24 cellular contexts compared by ENCODE assay signal in genomic region chr22:46484156-46484860, GRCh38. TPM values are rescaled to one million over a fixed set of nuclear protein-coding genes. Genes with fewer than 3 reads are reported as not detected.
DNase-seq lines count a peak whose midpoint lies in the region; ATAC-seq, FAIRE-seq and TF ChIP-seq lines count a peak whose summit lies in the region.
"Had no signal": no experiment of that assay in that cellular context is flagged by ENCODE, and none has a peak within 500 bp of the region (broad histone marks: within the 10 kb centered on the region; RNA-seq: fewer than 3 reads in every experiment).

No MANE protein-coding gene starts in this region.

- no TSS peak for BruUV-seq in MCF 10A (replicated peaks; lab: Mats Ljungman, UMichigan)

- H3K4me3 ChIP-seq in BLaER1 (no peak overlapping the region), keratinocyte (ENCODE audit: control insufficient read depth in 2 of 3, extremely low read depth in 1 of 3, insufficient read depth in 2 of 3, low read depth in 1 of 3, low read length in 3 of 3) (no peak overlapping the region), trophoblast cell (ENCODE audit: low read depth, low read length) (no peak overlapping the region), ovary (no peak overlapping the region)
- H3K4me3 ChIP-seq: body of pancreas, smooth muscle cell, thoracic aorta had no signal

- no peaks in the 10 kb centered on the region for H3K27me3 Mint-ChIP-seq in WTC11 (ENCODE audit: low read depth)
- H3K27me3 Mint-ChIP-seq in MCF 10A (ENCODE audit: insufficient read depth, unreplicated experiment) = no peaks in the 10 kb centered on the region

- H2BK5ac ChIP-seq in trophoblast cell (ENCODE audit: low read depth, low read length, poor library complexity) = no peak overlapping the region

- H3K9ac ChIP-seq in BLaER1 (no peak overlapping the region), keratinocyte (ENCODE audit: control insufficient read depth, extremely low read depth, insufficient read depth, low read length) (no peak overlapping the region), trophoblast cell (ENCODE audit: low read length) (no peak overlapping the region)

- H3K36me3 ChIP-seq in BLaER1 (no peaks in the 10 kb centered on the region), keratinocyte (ENCODE audit: control insufficient read depth in 2 of 2, extremely low read depth in 1 of 2, insufficient read depth in 2 of 2, low read length in 2 of 2) (no peaks in the 10 kb centered on the region), trophoblast cell (ENCODE audit: control insufficient read depth in 1 of 2, insufficient read depth in 2 of 2, low read length in 2 of 2) (no peaks in the 10 kb centered on the region), ovary (no peaks in the 10 kb centered on the region)
- H3K36me3 ChIP-seq: thoracic aorta had no signal

- H3K27ac Mint-ChIP-seq in WTC11 = peak overlapping the region; percentile 84; the same call in 1 of the 2 replicates
- no peak overlapping the region for H3K27ac Mint-ChIP-seq in MCF 10A (ENCODE audit: low read depth, unreplicated experiment)
- H3K27ac Mint-ChIP-seq: CD4-positive, CD25-positive, alpha-beta regulatory T cell; T-helper 2 cell treated with Interferon-gamma antibody and Interleukin-4, amounts not matched to agents 5 μg/mL and 100 μg/mL, for 36 hours had no signal

- H3K27ac ChIP-seq in BLaER1 (no peak overlapping the region), keratinocyte (ENCODE audit: control insufficient read depth, insufficient read depth, low read length) (no peak overlapping the region), trophoblast cell (ENCODE audit: low read depth, low read length) (no peak overlapping the region), ovary (no peak overlapping the region)
- H3K27ac ChIP-seq: body of pancreas, thoracic aorta had no signal

- peak overlapping the region; percentile 32 for H2BK12ac ChIP-seq in trophoblast cell (ENCODE audit: low read length)

- H2AFZ ChIP-seq in keratinocyte (ENCODE audit: control insufficient read depth, low read length) (no peak overlapping the region), trophoblast cell (ENCODE audit: insufficient read depth, low read length, poor library complexity) (no peak overlapping the region)

- TF ChIP-seq EP300 in ovary (IDR thresholded peaks at IDR 0.05) = no peak

- H3K9me3 ChIP-seq in BLaER1 (peaks cover 9% of the 10 kb centered on the region; the same call in 1 of the 2 replicates), keratinocyte (ENCODE audit: control insufficient read depth, low read depth, low read length) (no peaks in the 10 kb centered on the region), trophoblast cell (ENCODE audit: insufficient read depth, low read depth, low read length) (peaks cover 5% of the 10 kb centered on the region), ovary (no peaks in the 10 kb centered on the region)
- H3K9me3 ChIP-seq: body of pancreas, thoracic aorta had no signal

- peaks cover 31% of the 10 kb centered on the region for H3K4me1 Mint-ChIP-seq in WTC11
- H3K4me1 Mint-ChIP-seq in MCF 10A (ENCODE audit: insufficient read depth, unreplicated experiment) = peaks cover 5% of the 10 kb centered on the region

- DNase-seq in WTC11 (ENCODE audit: low spot score) (no peak), keratinocyte (ENCODE audit: low read depth, low spot score) (no peak), trophoblast cell (no peak), ovary (no peak), MCF 10A (ENCODE audit: unreplicated experiment) (no peak), G401 (ENCODE audit: low spot score) (no peak), A172 (ENCODE audit: low spot score) (no peak)
- DNase-seq: activated CD4-positive, alpha-beta T cell treated with anti-CD3 and anti-CD28 coated beads, Interleukin-2, amount 50 U/mL, for 48 hours; activated effector memory CD4-positive, alpha-beta T cell treated with Interleukin-2 at 50 U/mL for 16 hours; body of pancreas; CD4-positive, CD25-positive, alpha-beta regulatory T cell; DMS 273 treated with DMSO at 0.1 percent for 48 hours; NCI-H1436 treated with DMSO at 0.1 percent for 48 hours; NCI-H510A treated with DMSO at 0.1 percent for 48 hours; NK-92 treated with Interleukin-12 subunit alpha and Interleukin-12 subunit beta, amount 100 ng/mL, for 24 hours; nucleus accumbens; stimulated activated CD4-positive, alpha-beta T cell treated with anti-CD3 and anti-CD28 coated beads, Interleukin-2, amount 100 ng/mL, for 48 hours; stimulated activated naive CD4-positive, alpha-beta T cell had no signal

- H3K4me3 Mint-ChIP-seq in WTC11 (no peak overlapping the region), MCF 10A (ENCODE audit: unreplicated experiment) (no peak overlapping the region)
- H3K4me3 Mint-ChIP-seq: CD4-positive, CD25-positive, alpha-beta regulatory T cell; T-helper 2 cell treated with Interferon-gamma antibody and Interleukin-4, amounts not matched to agents 5 μg/mL and 100 μg/mL, for 36 hours had no signal

- H3K18ac ChIP-seq in trophoblast cell (ENCODE audit: low read length) = peak overlapping the region; percentile 61

- TF ChIP-seq CTCF in WTC11 (IDR thresholded peaks at IDR 0.05) (no peak), keratinocyte (optimal IDR thresholded peaks at IDR 0.05 in 1 of 3, IDR thresholded peaks at IDR 0.05 in 1 of 3, conservative IDR thresholded peaks at IDR 0.05 in 1 of 3; ENCODE audit: extremely low read depth in 1 of 3, insufficient read depth in 2 of 3, low read length in 3 of 3) (no peak), ovary (IDR thresholded peaks at IDR 0.05) (no peak), MCF 10A (IDR thresholded peaks at IDR 0.05; ENCODE audit: unreplicated experiment) (no peak)

- H3K9me3 Mint-ChIP-seq in WTC11 = peaks cover 6% of the 10 kb centered on the region
- H3K9me3 Mint-ChIP-seq in MCF 10A (ENCODE audit: unreplicated experiment) = no peaks in the 10 kb centered on the region
- H3K9me3 Mint-ChIP-seq: T-helper 2 cell treated with Interferon-gamma antibody and Interleukin-4, amounts not matched to agents 5 μg/mL and 100 μg/mL, for 36 hours had no signal

- dilution Hi-C loops in keratinocyte (cut with MboI; ENCODE audit: extremely low pct_ligation_motif_present, low sequenced_read_pairs) = no loop called here

- peaks cover 6% of the 10 kb centered on the region for H3K79me1 ChIP-seq in trophoblast cell (ENCODE audit: low read length)

- intact Hi-C loops in ovary (cut with DNase I) = loop anchor here in 1 of 4 donors (10.0 kb wide), 1 partner anchor 60 kb away; no protein-coding TSS in a partner anchor
- intact Hi-C loops in MCF 10A (cut with micrococcal nuclease) = no loop called here

- peak overlapping the region; percentile 5 for H2BK120ac ChIP-seq in trophoblast cell (ENCODE audit: insufficient read depth, low read length, poor library complexity)

- H3K4me2 ChIP-seq in BLaER1 = peak overlapping the region; percentile 72
- peak overlapping the region; percentile 24 for H3K4me2 ChIP-seq in keratinocyte (ENCODE audit: control insufficient read depth, extremely low read depth, insufficient read depth, low read depth, low read length)
- no peak overlapping the region for H3K4me2 ChIP-seq in trophoblast cell (ENCODE audit: low read length)
- H3K4me2 ChIP-seq: smooth muscle cell had no signal

- H3K36me3 Mint-ChIP-seq in WTC11 (peaks cover 15% of the 10 kb centered on the region), MCF 10A (ENCODE audit: insufficient read depth, unreplicated experiment) (peaks cover under 1% of the 10 kb centered on the region)
- H3K36me3 Mint-ChIP-seq: CD4-positive, CD25-positive, alpha-beta regulatory T cell had no signal

- H3K4ac ChIP-seq in trophoblast cell (ENCODE audit: low read depth, low read length) = no peak overlapping the region

- peaks cover 17% of the 10 kb centered on the region for H3K79me2 ChIP-seq in keratinocyte (ENCODE audit: control insufficient read depth, insufficient read depth, low read length)
- no peaks in the 10 kb centered on the region for H3K79me2 ChIP-seq in trophoblast cell (ENCODE audit: control insufficient read depth, insufficient read depth, low read length, poor library complexity)

- H4K20me1 ChIP-seq in BLaER1 = no peaks in the 10 kb centered on the region
- H4K20me1 ChIP-seq in keratinocyte (ENCODE audit: control insufficient read depth, extremely low read depth, insufficient read depth, low read length) = no peaks in the 10 kb centered on the region

- in situ Hi-C loops in G401 (cut with HindIII; ENCODE audit: low sequenced_read_pairs) = no loop called here

- no peak overlapping the region for H4K12ac ChIP-seq in trophoblast cell (ENCODE audit: low read depth, low read length)

- H3K23ac ChIP-seq in trophoblast cell (ENCODE audit: low read length) = no peak overlapping the region

- no CpG with 5 or more reads among the region's 16 CpGs for WGBS in trophoblast cell (ENCODE audit: extremely low coverage, insufficient coverage, insufficient read length)
- 87 to 91% (median 90%) methylated on average over 16 of the region's 16 CpGs for WGBS in ovary, 3 donors

- peaks cover 2% of the 10 kb centered on the region for H3K9me1 ChIP-seq in keratinocyte (ENCODE audit: control insufficient read depth, extremely low read depth, insufficient read depth, low read length)

- H3K27me3 ChIP-seq in BLaER1 = no peaks in the 10 kb centered on the region
- H3K27me3 ChIP-seq in keratinocyte (ENCODE audit: control insufficient read depth, extremely low read depth, insufficient read depth, low read length) = no peaks in the 10 kb centered on the region
- no peaks in the 10 kb centered on the region for H3K27me3 ChIP-seq in trophoblast cell (ENCODE audit: insufficient read depth, low read length)
- H3K27me3 ChIP-seq in ovary = no peaks in the 10 kb centered on the region
- H3K27me3 ChIP-seq: body of pancreas had no signal

- no peak overlapping the region for H4K91ac ChIP-seq in trophoblast cell (ENCODE audit: low read depth, low read length)

- H2AK5ac ChIP-seq in trophoblast cell (ENCODE audit: low read length) = peak overlapping the region; percentile 22

- CTCF ChIA-PET in WTC11 (lab: Charles Lee) = interaction anchor here (1.3 to 2.6 kb wide), 2 partner anchors 58 to 117 kb away, joined by 3 to 17 read pairs; no protein-coding TSS in a partner anchor
- CTCF ChIA-PET in MCF 10A (lab: Yijun Ruan, JAX) = interaction anchor here (0.5 to 0.6 kb wide), 3 partner anchors 17 to 412 kb away, joined by 3 to 5 read pairs (median 4); no protein-coding TSS in a partner anchor

- H4K8ac ChIP-seq in trophoblast cell (ENCODE audit: low read depth, low read length) = no peak overlapping the region

- no peak overlapping the region for H3K14ac ChIP-seq in trophoblast cell (ENCODE audit: low read length)

- TF ChIP-seq POLR2A in ovary (IDR thresholded peaks at IDR 0.05) = no peak

- FAIRE-seq in keratinocyte (lab: Jason Lieb, UNC) = no peak
- FAIRE-seq: colon had no signal

- H3K4me1 ChIP-seq in BLaER1 = peaks cover 94% of the 10 kb centered on the region
- peaks cover 38% of the 10 kb centered on the region for H3K4me1 ChIP-seq in keratinocyte (ENCODE audit: control insufficient read depth, extremely low read depth, insufficient read depth, low read length)
- peaks cover 14 to 18% of the 10 kb centered on the region in 2 experiments for H3K4me1 ChIP-seq in trophoblast cell (ENCODE audit: control insufficient read depth in 1 of 2, insufficient read depth in 2 of 2, low read length in 2 of 2)
- no peaks in the 10 kb centered on the region for H3K4me1 ChIP-seq in ovary (ENCODE audit: insufficient read depth)
- H3K4me1 ChIP-seq: body of pancreas had no signal

- no peak for ATAC-seq in WTC11
- ATAC-seq: body of pancreas, HCT116 had no signal

- POLR2A ChIA-PET in WTC11 (lab: Charles Lee) (interaction anchor here (1.1 kb wide), 1 partner anchor 26 kb away, joined by 3 read pairs; no protein-coding TSS in a partner anchor), MCF 10A (lab: Yijun Ruan, JAX) (no interaction called here)

RNA-seq across cellular contexts. Expression of gene CELSR1, which starts 53.1 kb away (rescaled TPM):
- total RNA-seq in WTC11 (2021) (16.8 to 20.8 TPM (median 19.9 TPM) in 3 replicates), ovary (10 to 100 TPM in 1 of 7 donors, 1 to 10 TPM in 4, under 1 TPM in 2; 0.63 to 25.2 (median 4.1) TPM), MCF 10A (2022) (49.1 and 69.2 TPM in 2 replicates)
- polyA plus RNA-seq in keratinocyte (16.1 to 23.2 TPM (median 20.6 TPM) in 3 replicates), ovary (1 to 10 TPM in 1 of 2 donors, under 1 TPM in 1; 0.75 to 1.7 TPM)
- 6.0 TPM for polyA plus RNA-seq in keratinocyte (2011; ENCODE audit: low read depth)
- polyA plus RNA-seq in keratinocyte (2011; cell fraction: cytosol; rRNA removed) = 8.0 and 10.0 TPM in 2 replicates
- polyA plus RNA-seq in keratinocyte (2011; cell fraction: nucleus; rRNA removed) = 99.8 and 117 TPM in 2 replicates
- polyA plus RNA-seq in keratinocyte (2012; ENCODE audit: low replicate concordance) = 24.8 and 29.0 TPM in 2 replicates
- polyA minus RNA-seq in keratinocyte = 61.3 to 154 TPM (median 62.8 TPM) in 3 replicates
- polyA minus RNA-seq in keratinocyte (2011; cell fraction: cytosol; rRNA and poly(A)+ RNA removed) = 39.1 TPM
- 182 and 191 TPM in 2 replicates for polyA minus RNA-seq in keratinocyte (2011; cell fraction: nucleus; rRNA and poly(A)+ RNA removed)
- 28.5 and 29.5 TPM in 2 replicates for polyA plus RNA-seq in trophoblast cell (2013)
- total RNA-seq in G401 (2014; rRNA removed; shearing (Covaris generic)) = 5.5 and 10.1 TPM in 2 replicates
- total RNA-seq in A172 (2014; rRNA removed; shearing (Covaris generic)) = 16.7 and 19.6 TPM in 2 replicates
